In the genomic region with DNA sequence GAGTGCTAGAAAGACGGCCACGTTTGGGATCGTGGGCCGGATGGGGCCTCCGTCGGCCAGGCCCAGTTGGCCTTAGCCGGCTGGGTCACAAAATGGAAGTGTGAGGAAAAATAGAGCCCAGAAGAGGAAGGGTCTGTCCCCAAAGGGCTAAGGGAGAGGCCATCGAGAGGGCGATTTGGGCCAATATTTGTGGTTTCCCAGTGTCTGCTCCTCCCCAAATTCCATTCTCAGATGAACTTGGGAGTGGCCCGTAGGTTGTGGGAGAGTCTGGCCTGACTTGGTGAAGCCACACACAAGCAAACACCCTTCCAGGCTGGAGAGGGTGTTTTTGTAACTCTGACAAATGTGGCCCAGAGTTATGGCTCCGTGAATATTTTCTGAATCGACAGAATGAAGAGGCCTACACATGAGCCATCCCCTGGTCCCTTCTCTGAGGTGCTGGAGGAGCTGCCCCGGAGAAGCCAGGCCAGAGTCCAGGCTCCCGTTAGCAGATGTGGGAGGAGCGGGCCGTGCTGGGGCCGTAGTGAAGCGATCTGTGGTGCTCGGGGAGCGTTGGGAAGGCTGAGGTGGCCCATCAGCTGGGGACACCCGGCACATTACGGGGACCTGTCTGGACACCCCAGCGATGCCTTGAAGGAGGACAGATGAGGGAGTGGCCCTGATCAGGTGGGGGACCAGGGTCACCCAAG, we compare ENCODE assay signal across 9 cellular contexts.
DNase-seq lines count a peak whose midpoint lies in the region; ATAC-seq and TF ChIP-seq lines count a peak whose summit lies in the region.
"Had no signal": no experiment of that assay in that cellular context is flagged by ENCODE, and none has a peak within 500 bp of the region (broad histone marks: within the 10 kb centered on the region; RNA-seq: fewer than 3 reads in every experiment).

No MANE protein-coding gene starts in this region.

- intact Hi-C loops in head of caudate nucleus (cut with DNase I) (no loop called here), sigmoid colon (cut with DNase I) (loop anchor here (2.0 kb wide), 1 partner anchor 36 kb away; no protein-coding TSS in a partner anchor)

- H3K27ac Mint-ChIP-seq in WTC11 = no peak overlapping the region

- peak overlapping the region; percentile 96 to 99 (median 98) for H3K27ac ChIP-seq in sigmoid colon

- H3K4me3 ChIP-seq in sigmoid colon = peak overlapping the region; percentile 9 to 88 (median 58)
- H3K4me3 ChIP-seq: GM12878 had no signal

- no peak for TF ChIP-seq CTCF in WTC11 (IDR thresholded peaks at IDR 0.05)
- no peak for TF ChIP-seq CTCF in sigmoid colon (IDR thresholded peaks at IDR 0.05)

- peaks cover 31% of the 10 kb centered on the region for H3K27me3 Mint-ChIP-seq in WTC11 (ENCODE audit: low read depth)

- WGBS in sigmoid colon, 2 donors = 68 to 77% methylated on average over 23 of the region's 23 CpGs

- no peaks in the 10 kb centered on the region for H3K27me3 ChIP-seq in sigmoid colon

- peak; percentile 80 for DNase-seq in ELR (ENCODE audit: low read depth)
- DNase-seq in WTC11 (ENCODE audit: low spot score) = peak; percentile 7
- DNase-seq in head of caudate nucleus = peak in 28 of 42 donors; percentile 18 to 77 (median 40)
- peak; percentile 84 for DNase-seq in sigmoid colon
- no peak for DNase-seq in HuH-7.5 (ENCODE audit: low spot score)
- DNase-seq in RPMI8226 = no peak
- DNase-seq in activated CD4-positive, alpha-beta T cell treated with anti-CD3 and anti-CD28 coated beads, Interleukin-2, amount 50 U/mL, for 48 hours = no peak
- no peak for DNase-seq in stimulated activated naive CD8-positive, alpha-beta T cell treated with anti-CD3 and anti-CD28 coated beads, Interleukin-15, Interleukin-2, amounts not matched to agents 100 U/mL and 50 U/mL, for 24 hours

- CTCF ChIA-PET in WTC11 (lab: Charles Lee) = interaction anchor here (0.6 to 3.8 kb wide), 7 partner anchors 15 to 82 kb away, joined by 3 to 27 read pairs (median 4); no protein-coding TSS in a partner anchor

- no peak for TF ChIP-seq EP300 in sigmoid colon (IDR thresholded peaks at IDR 0.05)

- no peaks in the 10 kb centered on the region for H3K36me3 ChIP-seq in sigmoid colon

- peaks cover 41% of the 10 kb centered on the region for H3K4me1 Mint-ChIP-seq in WTC11

- H3K4me1 ChIP-seq in sigmoid colon = peaks cover 0 to 82% (median 73%) of the 10 kb centered on the region in 4 donors

- no peaks in the 10 kb centered on the region for H3K36me3 Mint-ChIP-seq in WTC11

- no peaks in the 10 kb centered on the region for H3K9me3 ChIP-seq in sigmoid colon

- no peaks in the 10 kb centered on the region for H3K9me3 Mint-ChIP-seq in WTC11

- no peak for ATAC-seq in WTC11
- ATAC-seq in stimulated activated naive CD8-positive, alpha-beta T cell treated with anti-CD3 and anti-CD28 coated beads, Interleukin-15, Interleukin-2, amounts not matched to agents 100 U/mL and 50 U/mL, for 24 hours = no peak
- ATAC-seq: GM12878 had no signal

- H3K4me3 Mint-ChIP-seq in WTC11 = no peak overlapping the region

- POLR2A ChIA-PET in WTC11 (lab: Charles Lee) = no interaction called here

- TF ChIP-seq POLR2A in sigmoid colon (IDR thresholded peaks at IDR 0.05) = no peak

TF ChIP-seq in WTC11, 78 proteins besides CTCF, POLR2A, EP300 and RAD21:
- TF ChIP-seq CREM (CRISPR knock-in tag; IDR thresholded peaks at IDR 0.05) = no peak

Comparison
In these comparisons a context has a peak if more than half of its experiments do, and no peak if none do; other contexts are left out.
1. DNase-seq: peak in ELR (single experiment), WTC11 (single experiment), head of caudate nucleus (28 of 42) and sigmoid colon (single experiment); none in HuH-7.5 (single experiment), RPMI8226 (single experiment), activated CD4-positive, alpha-beta T cell treated with anti-CD3 and anti-CD28 coated beads, Interleukin-2, amount 50 U/mL, for 48 hours (0 of 2) and stimulated activated naive CD8-positive, alpha-beta T cell treated with anti-CD3 and anti-CD28 coated beads, Interleukin-15, Interleukin-2, amounts not matched to agents 100 U/mL and 50 U/mL, for 24 hours (single experiment).